In genomic region chr4:1449475-1449832, GRCh38 we compare ENCODE assay signal across 21 cellular contexts. TPM values are rescaled to one million over a fixed set of nuclear protein-coding genes. Genes with fewer than 3 reads are reported as not detected.
"Had no signal": no experiment of that assay in that cellular context is flagged by ENCODE, and none has a peak within 500 bp of the region (broad histone marks: within the 10 kb centered on the region; RNA-seq: fewer than 3 reads in every experiment).

No MANE protein-coding gene starts in this region.

- H3K4me3 Mint-ChIP-seq: activated CD4-positive, alpha-beta T cell treated with anti-CD3 and anti-CD28 coated beads for 36 hours; activated CD8-positive, alpha-beta T cell treated with anti-CD3 and anti-CD28 coated beads for 36 hours; activated T-helper 1 cell treated with anti-CD3 and anti-CD28 coated beads, Interleukin-12 subunit alpha, Interleukin-12 subunit beta, Interleukin-2, Interleukin-4 antibody, amounts not matched to agents 30 ng/mL and 10 ng/mL and 1 ng/mL, durations not matched to agents 14 hours and 24 hours and 36 hours had no signal

- DNase-seq: activated CD4-positive, alpha-beta T cell treated with anti-CD3 and anti-CD28 coated beads for 36 hours; activated CD8-positive, alpha-beta T cell treated with anti-CD3 and anti-CD28 coated beads for 36 hours; activated naive CD4-positive, alpha-beta T cell treated with Interleukin-2 at 50 U/mL for 16 hours; esophagus squamous epithelium; hypothalamus; stimulated activated CD4-positive, alpha-beta T cell treated with anti-CD3 and anti-CD28 coated beads, Interleukin-15, amount 100 ng/mL, for 24 hours; stimulated activated CD4-positive, alpha-beta T cell treated with anti-CD3 and anti-CD28 coated beads, Interleukin-4, amount 100 ng/mL, for 1 hour; stimulated activated naive CD4-positive, alpha-beta T cell treated with Interleukin-2 at 50 U/mL for 16 hours; transverse colon; WERI-Rb-1 had no signal

- FAIRE-seq: colon, endothelial cell of umbilical vein had no signal

- H3K4me1 Mint-ChIP-seq: activated CD4-positive, alpha-beta T cell treated with anti-CD3 and anti-CD28 coated beads for 36 hours had no signal

- H3K27ac Mint-ChIP-seq: activated CD4-positive, alpha-beta T cell treated with anti-CD3 and anti-CD28 coated beads for 36 hours; activated CD8-positive, alpha-beta T cell treated with anti-CD3 and anti-CD28 coated beads for 36 hours; activated T-helper 1 cell treated with anti-CD3 and anti-CD28 coated beads, Interleukin-12 subunit alpha, Interleukin-12 subunit beta, Interleukin-2, Interleukin-4 antibody, amounts not matched to agents 30 ng/mL and 10 ng/mL and 1 ng/mL, durations not matched to agents 14 hours and 24 hours and 36 hours had no signal

- ATAC-seq: activated CD4-positive, alpha-beta T cell treated with anti-CD3 and anti-CD28 coated beads for 36 hours; activated CD8-positive, alpha-beta T cell treated with anti-CD3 and anti-CD28 coated beads for 36 hours; SK-N-SH treated with all-trans-retinoic acid at 6 μM for 48 hours had no signal

RNA-seq across cellular contexts. Expression of gene NKX1-1, which starts 43.2 kb away (rescaled TPM):
- total RNA-seq: activated CD4-positive, alpha-beta T cell treated with anti-CD3 and anti-CD28 coated beads for 36 hours; activated CD8-positive, alpha-beta T cell treated with anti-CD3 and anti-CD28 coated beads for 36 hours; activated T-helper 1 cell treated with anti-CD3 and anti-CD28 coated beads, Interleukin-12 subunit alpha, Interleukin-12 subunit beta, Interleukin-2, Interleukin-4 antibody, amounts not matched to agents 30 ng/mL and 10 ng/mL and 1 ng/mL, durations not matched to agents 14 hours and 24 hours and 36 hours; adrenal gland; cardiac muscle cell; endothelial cell of umbilical vein; esophagus squamous epithelium; fibroblast of villous mesenchyme; glomerular endothelial cell; lung microvascular endothelial cell; T-helper 1 cell treated with Interleukin-12 subunit alpha and Interleukin-12 subunit beta and Interleukin-4 antibody, amounts not matched to agents 30 ng/mL and 1 ng/mL, for 36 hours; transverse colon; vagina had no signal
- polyA plus RNA-seq: adrenal gland, cardiac muscle cell, endothelial cell of umbilical vein had no signal
